ENCODE assay signal across 8 cellular contexts in genomic region chr5:177457239-177458121, GRCh38. TPM values are rescaled to one million over a fixed set of nuclear protein-coding genes. Genes with fewer than 3 reads are reported as not detected.
DNase-seq lines count a peak whose midpoint lies in the region; ATAC-seq and TF ChIP-seq lines count a peak whose summit lies in the region.

No MANE protein-coding gene starts in this region.

- TF ChIP-seq CTCF in GM12865 (IDR thresholded peaks at IDR 0.05; ENCODE audit: insufficient read depth, low read depth, low read length, missing control alignments) (peak; percentile 59), breast epithelium (IDR thresholded peaks at IDR 0.05) (peak; percentile 65 to 77 (median 66)), smooth muscle cell (IDR thresholded peaks at IDR 0.05; ENCODE audit: borderline replicate concordance, insufficient read depth, poor library complexity, severe bottlenecking) (peak; percentile 47)

- DNase-seq in A172 (ENCODE audit: low spot score), result peak; percentile 99
- peak; percentile 96 for DNase-seq in GM12865 (ENCODE audit: low read depth)
- peak; percentile 56 for DNase-seq in NCI-H1092 (lab: John Stamatoyannopoulos, UW)
- peak; percentile 90 to 97 for DNase-seq in SJSA1 (ENCODE audit: low read depth in 1 of 2, low spot score in 2 of 2)
- peak in 1 of 2 donors; percentile 85 for DNase-seq in breast epithelium (ENCODE audit: low spot score in 2 of 2)
- peak; percentile 95 for DNase-seq in iPS-NIHi7 (ENCODE audit: extremely low spot score)
- no peak for DNase-seq in smooth muscle cell (lab: John Stamatoyannopoulos, UW; ENCODE audit: unreplicated experiment)

- H3K27me3 ChIP-seq in SJSA1 (replicated peaks) (no peaks in the 10 kb centered on the region), breast epithelium (peaks cover 0 to 2% of the 10 kb centered on the region in 2 donors), smooth muscle cell (ENCODE audit: low read depth) (no peaks in the 10 kb centered on the region)

- H3K27ac ChIP-seq in SJSA1 (peak overlapping the region; percentile 72), breast epithelium (peak overlapping the region; percentile 81 to 82), smooth muscle cell (ENCODE audit: low read depth) (peak overlapping the region; percentile 87)

- intact Hi-C loops in breast epithelium (cut with DNase I; ENCODE audit: low total_unique reads), result loop anchor here (10.0 kb wide), 1 partner anchor 343 kb away; no protein-coding TSS in a partner anchor

- H3K4me1 ChIP-seq in SJSA1 (replicated peaks) (peaks cover 31% of the 10 kb centered on the region), breast epithelium (no peaks in the 10 kb centered on the region), smooth muscle cell (ENCODE audit: low read depth) (peaks cover 18% of the 10 kb centered on the region)

- H3K9me3 ChIP-seq in SJSA1 (replicated peaks) (peaks cover 2% of the 10 kb centered on the region; the same call in 1 of the 2 replicates), breast epithelium (no peaks in the 10 kb centered on the region), smooth muscle cell (replicated peaks; ENCODE audit: low read depth) (no peaks in the 10 kb centered on the region)

- H3K4me2 ChIP-seq in smooth muscle cell, result peak overlapping the region; percentile 26

- H3K79me2 ChIP-seq in smooth muscle cell (ENCODE audit: low read depth), result no peaks in the 10 kb centered on the region

- TF ChIP-seq POLR2A in breast epithelium (IDR thresholded peaks at IDR 0.05), result no peak

- H2AFZ ChIP-seq in smooth muscle cell (ENCODE audit: low read depth), result no peak overlapping the region

- H3K36me3 ChIP-seq in SJSA1 (peaks cover 54% of the 10 kb centered on the region), breast epithelium (no peaks in the 10 kb centered on the region), smooth muscle cell (ENCODE audit: low read depth) (no peaks in the 10 kb centered on the region)

- 86% methylated on average over 21 of the region's 24 CpGs for WGBS in smooth muscle cell (ENCODE audit: low lambda C conversion rate)

- H3K4me3 ChIP-seq in GM12865 (ENCODE audit: low read depth, low read length), result no peak overlapping the region
- H3K4me3 ChIP-seq in SJSA1, result no peak overlapping the region
- peak overlapping the region in 1 of 3 donors; percentile 24 for H3K4me3 ChIP-seq in breast epithelium
- H3K4me3 ChIP-seq in smooth muscle cell, result no peak overlapping the region

- peak; percentile 35 for ATAC-seq in HG02678 (IDR thresholded peaks at IDR 0.05; ENCODE audit: unreplicated experiment)

- H3K9ac ChIP-seq in smooth muscle cell (ENCODE audit: low read depth), result peak overlapping the region; percentile 34

- H4K20me1 ChIP-seq in smooth muscle cell (ENCODE audit: low read depth), result peaks cover 87% of the 10 kb centered on the region

- H3F3A ChIP-seq in smooth muscle cell (ENCODE audit: low read depth), result peaks cover 39% of the 10 kb centered on the region

RNA-seq across cellular contexts. Expression of gene PRR7, which starts 10.9 kb away (rescaled TPM):
- 58.8 and 72.4 TPM in 2 replicates for total RNA-seq in A172 (2014; rRNA removed; shearing (Covaris generic))
- total RNA-seq in SJSA1 (2014; rRNA removed; shearing (Covaris generic)), result 7.4 and 12.6 TPM in 2 replicates
- total RNA-seq in breast epithelium (1 to 10 TPM in 2 of 3 donors, under 1 TPM in 1; 0.48 to 2.0 (median 1.3) TPM), smooth muscle cell (6.5 and 6.7 TPM in 2 replicates)
- polyA plus RNA-seq in smooth muscle cell, result 31.9 and 33.6 TPM in 2 replicates

RNA-seq across cellular contexts. Expression of gene DBN1, which starts 16.0 kb away (rescaled TPM):
- 343 and 354 TPM in 2 replicates for total RNA-seq in A172 (2014; rRNA removed; shearing (Covaris generic))
- 147 and 149 TPM in 2 replicates for total RNA-seq in SJSA1 (2014; rRNA removed; shearing (Covaris generic))
- total RNA-seq in breast epithelium (10 to 100 TPM; 30.7 to 94.6 (median 61.3) TPM), smooth muscle cell (116 and 121 TPM in 2 replicates)
- 194 and 202 TPM in 2 replicates for polyA plus RNA-seq in smooth muscle cell

RNA-seq across cellular contexts. Expression of gene GRK6, which starts 31.0 kb away (rescaled TPM):
- total RNA-seq in A172 (2014; rRNA removed; shearing (Covaris generic)), result 59.3 and 67.6 TPM in 2 replicates
- 103 and 113 TPM in 2 replicates for total RNA-seq in SJSA1 (2014; rRNA removed; shearing (Covaris generic))
- total RNA-seq in breast epithelium, result 10 to 100 TPM; 21.3 to 25.0 (median 22.1) TPM
- 13.3 and 20.8 TPM in 2 replicates for total RNA-seq in smooth muscle cell
- 28.5 and 33.8 TPM in 2 replicates for polyA plus RNA-seq in smooth muscle cell

RNA-seq across cellular contexts. Expression of gene PDLIM7, which starts 39.9 kb away (rescaled TPM):
- total RNA-seq in A172 (2014; rRNA removed; shearing (Covaris generic)), result 189 and 215 TPM in 2 replicates
- total RNA-seq in SJSA1 (2014; rRNA removed; shearing (Covaris generic)), result 175 and 274 TPM in 2 replicates
- total RNA-seq in breast epithelium, result 10 to 100 TPM; 17.1 to 61.9 (median 42.6) TPM
- total RNA-seq in smooth muscle cell, result 172 and 235 TPM in 2 replicates
- 511 and 635 TPM in 2 replicates for polyA plus RNA-seq in smooth muscle cell

RNA-seq across cellular contexts. Expression of gene F12, which starts 48.1 kb away (rescaled TPM):
- 5.6 and 11.3 TPM in 2 replicates for total RNA-seq in A172 (2014; rRNA removed; shearing (Covaris generic))
- total RNA-seq in SJSA1 (2014; rRNA removed; shearing (Covaris generic)), result 0.74 and 3.9 TPM in 2 replicates
- 1 to 10 TPM in 2 of 3 donors, under 1 TPM in 1; 0.64 to 2.9 (median 2.6) TPM for total RNA-seq in breast epithelium
- total RNA-seq in smooth muscle cell, result 1.8 and 3.6 TPM in 2 replicates
- polyA plus RNA-seq in smooth muscle cell, result 10.4 and 15.0 TPM in 2 replicates
